ENCODE assay signal across 1 cellular context in the genomic region with DNA sequence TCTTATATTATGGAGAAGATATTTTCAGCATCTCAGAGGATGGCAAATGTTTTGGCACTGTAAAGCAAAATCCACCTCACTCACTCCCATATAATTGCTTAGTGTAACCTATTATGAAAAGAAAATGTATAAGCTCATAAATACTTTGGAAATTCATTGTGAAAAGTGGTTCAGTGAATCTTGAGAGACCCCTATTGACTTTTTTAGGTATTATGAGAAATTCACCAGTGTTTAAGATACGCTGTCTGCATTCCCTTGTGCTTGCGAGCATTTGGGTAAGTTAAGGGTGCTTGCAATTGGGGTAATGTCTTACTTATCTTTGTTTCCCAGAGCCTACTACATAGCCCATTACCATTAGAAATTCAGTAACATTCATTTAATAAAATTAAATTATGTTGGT.
TF ChIP-seq lines count a peak whose summit lies in the region.

No MANE protein-coding gene starts in this region.

TF ChIP-seq in H1, 55 proteins besides CTCF, POLR2A, EP300 and RAD21:
- no peak for TF ChIP-seq JUND (IDR thresholded peaks at IDR 0.05; ENCODE audit: low read length)
- no peak for TF ChIP-seq HDAC2 (IDR thresholded peaks at IDR 0.05; ENCODE audit: borderline replicate concordance in 1 of 2, low read depth in 2 of 2, low read length in 2 of 2)
- no peak for TF ChIP-seq SP4 (IDR thresholded peaks at IDR 0.05; ENCODE audit: low read length)
- TF ChIP-seq CHD7 (IDR thresholded peaks at IDR 0.05; ENCODE audit: insufficient replicate concordance, low read length) = no peak
- TF ChIP-seq CHD2 (IDR thresholded peaks at IDR 0.05; ENCODE audit: low read length) = no peak
